8 cellular contexts compared by ENCODE assay signal in genomic region chr2:24304098-24304497, GRCh38. TPM values are rescaled to one million over a fixed set of nuclear protein-coding genes. Genes with fewer than 3 reads are reported as not detected.
DNase-seq lines count a peak whose midpoint lies in the region; ATAC-seq and TF ChIP-seq lines count a peak whose summit lies in the region.

No MANE protein-coding gene starts in this region.

- H3K4me1 ChIP-seq in adrenal gland (replicated peaks in 1 of 2) = peaks cover 15 to 18% of the 10 kb centered on the region in 2 donors

- H3K4me1 Mint-ChIP-seq in HFFc6 (ENCODE audit: low read depth) (peaks cover 23% of the 10 kb centered on the region), endothelial cell (ENCODE audit: unreplicated experiment) (no peaks in the 10 kb centered on the region)

- peak; percentile 99 to 100 for ATAC-seq in left cardiac atrium
- ATAC-seq in sciatic nerve = peak; percentile 100
- no peak for ATAC-seq in HG03439 (IDR thresholded peaks at IDR 0.05; ENCODE audit: unreplicated experiment)
- no peak for ATAC-seq in GM21390 (IDR thresholded peaks at IDR 0.05; ENCODE audit: unreplicated experiment)

- no peak overlapping the region for H3K4me3 ChIP-seq in adrenal gland

- TF ChIP-seq CTCF in HFFc6 (IDR thresholded peaks at IDR 0.05) (no peak), adrenal gland (IDR thresholded peaks at IDR 0.05) (no peak), endothelial cell (IDR thresholded peaks at IDR 0.05; ENCODE audit: unreplicated experiment) (no peak)

- peaks cover 0 to 65% of the 10 kb centered on the region in 2 donors for H3K36me3 ChIP-seq in adrenal gland (replicated peaks in 1 of 2)

- H3K4me3 Mint-ChIP-seq in HFFc6 (no peak overlapping the region), endothelial cell (ENCODE audit: unreplicated experiment) (no peak overlapping the region)

- H3K27me3 ChIP-seq in adrenal gland = no peaks in the 10 kb centered on the region

- H3K27ac Mint-ChIP-seq in HFFc6 (peak overlapping the region; percentile 28; the same call in 1 of the 2 replicates), endothelial cell (ENCODE audit: unreplicated experiment) (no peak overlapping the region)

- H3K9me3 ChIP-seq in adrenal gland (replicated peaks in 1 of 3) = no peaks in the 10 kb centered on the region

- intact Hi-C loops in adrenal gland (cut with DNase I) = no loop called here
- intact Hi-C loops in left cardiac atrium (cut with DNase I) = no loop called here
- intact Hi-C loops in sciatic nerve (cut with DNase I) = no loop called here

- H3K27ac ChIP-seq in adrenal gland = peak overlapping the region; percentile 2 to 80 (median 78)

- TF ChIP-seq POLR2A in adrenal gland (IDR thresholded peaks at IDR 0.05) = peak in 1 of 2 donors; percentile 67

- H3K9me3 Mint-ChIP-seq in HFFc6 (no peaks in the 10 kb centered on the region), endothelial cell (ENCODE audit: unreplicated experiment) (no peaks in the 10 kb centered on the region)

- H3K36me3 Mint-ChIP-seq in HFFc6 (ENCODE audit: low read depth) = peaks cover 32% of the 10 kb centered on the region
- peaks cover 28% of the 10 kb centered on the region for H3K36me3 Mint-ChIP-seq in endothelial cell (ENCODE audit: low read depth, unreplicated experiment)

- H3K27me3 Mint-ChIP-seq in HFFc6 (ENCODE audit: insufficient read depth) (no peaks in the 10 kb centered on the region; the same call in 1 of the 2 replicates), endothelial cell (ENCODE audit: unreplicated experiment) (no peaks in the 10 kb centered on the region)

- peak; percentile 48 for DNase-seq in HFFc6
- DNase-seq in adrenal gland = peak; percentile 82 to 96 (median 95)
- DNase-seq in left cardiac atrium = peak; percentile 76
- DNase-seq in sciatic nerve (ENCODE audit: low spot score) = peak; percentile 74
- no peak for DNase-seq in endothelial cell (ENCODE audit: low spot score)
- DNase-seq in epidermal melanocyte (ENCODE audit: insufficient read length, low spot score) = no peak

- WGBS in adrenal gland, 4 donors = 9 to 30% (median 23%) methylated on average over 4 of the region's 4 CpGs

RNA-seq across cellular contexts. Expression of gene ITSN2, which starts 56.2 kb away (rescaled TPM):
- total RNA-seq in HFFc6 (2021; fragmentation: NEBNext Ultra II Directional; extraction: Animal tissue kit (Norgen Biotek cat#: 25700)) = 10 to 100 TPM; 26.2 to 32.3 (median 29.5) TPM
- 100 to 1,000 TPM in 1 of 8 donors, 10 to 100 TPM in 7; 36.6 to 108 (median 63.1) TPM for total RNA-seq in adrenal gland
- 10 to 100 TPM; 39.2 to 63.2 (median 39.3) TPM for polyA plus RNA-seq in adrenal gland
- total RNA-seq in left cardiac atrium = 10 to 100 TPM; 35.8 to 41.1 TPM
- 75.3 TPM for total RNA-seq in sciatic nerve
- 73.3 TPM for total RNA-seq in endothelial cell (ENCODE audit: unreplicated experiment)

Comparison
In these comparisons a context has a peak if more than half of its experiments do, and no peak if none do; other contexts are left out.
1. DNase-seq: peak in HFFc6 (single experiment), adrenal gland (7 of 7), left cardiac atrium (single experiment) and sciatic nerve (single experiment); none in endothelial cell (single experiment) and epidermal melanocyte (single experiment).
2. ATAC-seq: peak in left cardiac atrium (2 of 2) and sciatic nerve (single experiment); none in HG03439 (single experiment) and GM21390 (single experiment).